Comparison of ENCODE assay signal across 15 cellular contexts in genomic region chr18:43751835-43752234, GRCh38.
"Had no signal": no experiment of that assay in that cellular context is flagged by ENCODE, and none has a peak within 500 bp of the region (broad histone marks: within the 10 kb centered on the region; RNA-seq: fewer than 3 reads in every experiment).

No MANE protein-coding gene starts in this region.

- H3K27ac ChIP-seq: foreskin keratinocyte, ovary, right atrium auricular region, sigmoid colon, skin epidermis had no signal

- H3K27me3 ChIP-seq: foreskin keratinocyte, ovary, right atrium auricular region, sigmoid colon had no signal

- DNase-seq: effector memory CD4-positive, alpha-beta T cell; head of caudate nucleus; hippocampal formation; left colon; naive thymus-derived CD4-positive, alpha-beta T cell; ovary; sigmoid colon; stimulated activated CD4-positive, alpha-beta T cell treated with anti-CD3 and anti-CD28 coated beads, Interleukin-2, amount 100 ng/mL, for 24 hours; stimulated activated CD4-positive, alpha-beta T cell treated with anti-CD3 and anti-CD28 coated beads, Interleukin-4, amount 100 ng/mL, for 4 hours; stimulated activated naive B cell treated with anti-CD40 and anti-IgM and Interleukin-4, amounts not matched to agents 10 μg/mL and 1 μg/mL and 100 μg/mL, for 72 hours; stimulated activated naive CD8-positive, alpha-beta T cell treated with anti-CD3 and anti-CD28 coated beads, Interleukin-15, amount 100 ng/mL, for 72 hours had no signal

- H3K4me1 ChIP-seq: foreskin keratinocyte, right atrium auricular region, sigmoid colon had no signal

- H3K4me3 ChIP-seq: ovary, right atrium auricular region, sigmoid colon, skin epidermis had no signal

- ATAC-seq: esophagus mucosa; foreskin keratinocyte; left colon; naive thymus-derived CD4-positive, alpha-beta T cell; stimulated activated naive B cell treated with anti-CD40 and anti-IgM and Interleukin-4, amounts not matched to agents 10 μg/mL and 1 μg/mL and 100 μg/mL, for 72 hours; stimulated activated naive CD8-positive, alpha-beta T cell treated with anti-CD3 and anti-CD28 coated beads, Interleukin-15, amount 100 ng/mL, for 72 hours had no signal

- H3K36me3 ChIP-seq: ovary, right atrium auricular region, sigmoid colon had no signal
